In genomic region chr16:89828870-89829629, GRCh38 we compare ENCODE assay signal across 8 cellular contexts. TPM values are rescaled to one million over a fixed set of nuclear protein-coding genes. Genes with fewer than 3 reads are reported as not detected.
DNase-seq lines count a peak whose midpoint lies in the region; ATAC-seq and TF ChIP-seq lines count a peak whose summit lies in the region.

No MANE protein-coding gene starts in this region.

- H3K27ac ChIP-seq in C4-2B: peak overlapping the region; percentile 78

- H3K27ac Mint-ChIP-seq in IgD-negative memory B cell: no peak overlapping the region
- H3K27ac Mint-ChIP-seq in dendritic cell treated with granulocyte-macrophage colony-stimulating factor and Interleukin-4, amounts not matched to agents 40 ng/mL and 50 ng/mL, for 4 days: no peak overlapping the region
- H3K27ac Mint-ChIP-seq in naive thymus-derived CD8-positive, alpha-beta T cell: peak overlapping the region in 1 of 10 donors; percentile 49

- no peaks in the 10 kb centered on the region for H3K9me3 Mint-ChIP-seq in IgD-negative memory B cell
- H3K9me3 Mint-ChIP-seq in dendritic cell treated with granulocyte-macrophage colony-stimulating factor and Interleukin-4, amounts not matched to agents 40 ng/mL and 50 ng/mL, for 4 days: peaks cover 3% of the 10 kb centered on the region
- H3K9me3 Mint-ChIP-seq in naive thymus-derived CD8-positive, alpha-beta T cell: peaks cover 0 to 3% (median 0%) of the 10 kb centered on the region in 9 donors

- POLR2A ChIA-PET in naive thymus-derived CD8-positive, alpha-beta T cell (lab: Charles Lee): interaction anchor here (0.6 to 1.0 kb wide), 3 partner anchors 9 to 34 kb away, joined by 3 read pairs; no protein-coding TSS in a partner anchor

- intact Hi-C loops in dendritic cell treated with granulocyte-macrophage colony-stimulating factor and Interleukin-4, amounts not matched to agents 40 ng/mL and 50 ng/mL, for 4 days (cut with micrococcal nuclease): loop anchor here (5.0 kb wide), 1 partner anchor 33 kb away; no protein-coding TSS in a partner anchor
- intact Hi-C loops in sciatic nerve (cut with DNase I): no loop called here

- no peaks in the 10 kb centered on the region for H3K36me3 Mint-ChIP-seq in IgD-negative memory B cell
- H3K36me3 Mint-ChIP-seq in dendritic cell treated with granulocyte-macrophage colony-stimulating factor and Interleukin-4, amounts not matched to agents 40 ng/mL and 50 ng/mL, for 4 days (ENCODE audit: low read depth): no peaks in the 10 kb centered on the region
- no peaks in the 10 kb centered on the region for H3K36me3 Mint-ChIP-seq in naive thymus-derived CD8-positive, alpha-beta T cell

- TF ChIP-seq CTCF in C4-2B (conservative IDR thresholded peaks at IDR 0.05): no peak

- no peak for ATAC-seq in naive thymus-derived CD8-positive, alpha-beta T cell
- ATAC-seq in sciatic nerve (no peak), HG02884 (IDR thresholded peaks at IDR 0.05; ENCODE audit: unreplicated experiment) (no peak)

- peaks cover 18% of the 10 kb centered on the region for H3K27me3 Mint-ChIP-seq in IgD-negative memory B cell
- H3K27me3 Mint-ChIP-seq in dendritic cell treated with granulocyte-macrophage colony-stimulating factor and Interleukin-4, amounts not matched to agents 40 ng/mL and 50 ng/mL, for 4 days: peaks cover 52% of the 10 kb centered on the region
- H3K27me3 Mint-ChIP-seq in naive thymus-derived CD8-positive, alpha-beta T cell: peaks cover 11 to 40% (median 16%) of the 10 kb centered on the region in 5 donors

- H3K4me1 Mint-ChIP-seq in IgD-negative memory B cell: peaks cover 1 to 6% (median 3%) of the 10 kb centered on the region in 3 donors
- H3K4me1 Mint-ChIP-seq in dendritic cell treated with granulocyte-macrophage colony-stimulating factor and Interleukin-4, amounts not matched to agents 40 ng/mL and 50 ng/mL, for 4 days (ENCODE audit: low read depth): peaks cover 15% of the 10 kb centered on the region
- peaks cover 0 to 11% (median 6%) of the 10 kb centered on the region in 4 donors for H3K4me1 Mint-ChIP-seq in naive thymus-derived CD8-positive, alpha-beta T cell

- DNase-seq in naive thymus-derived CD8-positive, alpha-beta T cell: no peak
- DNase-seq in dedifferentiated amniotic fluid mesenchymal stem cell (ENCODE audit: extremely low spot score) (no peak), sciatic nerve (ENCODE audit: low spot score) (no peak), D341Med (ENCODE audit: low spot score) (no peak)

- peak overlapping the region in 3 of 4 donors; percentile 41 to 65 (median 55) for H3K4me3 Mint-ChIP-seq in IgD-negative memory B cell
- peak overlapping the region; percentile 57 for H3K4me3 Mint-ChIP-seq in dendritic cell treated with granulocyte-macrophage colony-stimulating factor and Interleukin-4, amounts not matched to agents 40 ng/mL and 50 ng/mL, for 4 days
- peak overlapping the region; percentile 2 to 75 (median 61) for H3K4me3 Mint-ChIP-seq in naive thymus-derived CD8-positive, alpha-beta T cell

RNA-seq across cellular contexts. Expression of gene SPIRE2, which starts 0.8 kb away (rescaled TPM):
- polyA plus RNA-seq in IgD-negative memory B cell: 0.19 TPM
- 1 to 10 TPM; 1.0 to 2.3 TPM for total RNA-seq in naive thymus-derived CD8-positive, alpha-beta T cell
- under 1 TPM in 1 of 3 donors, not detected in 2; 0.16 TPM for polyA plus RNA-seq in naive thymus-derived CD8-positive, alpha-beta T cell
- 3.2 TPM for total RNA-seq in sciatic nerve

RNA-seq across cellular contexts. Expression of gene FANCA, which starts 12.6 kb away (rescaled TPM):
- polyA plus RNA-seq in IgD-negative memory B cell: 23.1 TPM
- total RNA-seq in naive thymus-derived CD8-positive, alpha-beta T cell: 1 to 10 TPM; 3.7 to 6.1 TPM
- 1 to 10 TPM in 2 of 3 donors, under 1 TPM in 1; 0.98 to 7.4 (median 1.5) TPM for polyA plus RNA-seq in naive thymus-derived CD8-positive, alpha-beta T cell
- 5.3 TPM for total RNA-seq in sciatic nerve

RNA-seq across cellular contexts. Expression of gene TCF25, which starts 44.3 kb away (rescaled TPM):
- 135 TPM for polyA plus RNA-seq in IgD-negative memory B cell
- 100 to 1,000 TPM; 260 to 294 TPM for total RNA-seq in naive thymus-derived CD8-positive, alpha-beta T cell
- polyA plus RNA-seq in naive thymus-derived CD8-positive, alpha-beta T cell: 100 to 1,000 TPM in 1 of 3 donors, 10 to 100 TPM in 2; 86.8 to 107 (median 95.4) TPM
- total RNA-seq in sciatic nerve: 206 TPM
